Comparison of ENCODE assay signal across 11 cellular contexts in the genomic region with DNA sequence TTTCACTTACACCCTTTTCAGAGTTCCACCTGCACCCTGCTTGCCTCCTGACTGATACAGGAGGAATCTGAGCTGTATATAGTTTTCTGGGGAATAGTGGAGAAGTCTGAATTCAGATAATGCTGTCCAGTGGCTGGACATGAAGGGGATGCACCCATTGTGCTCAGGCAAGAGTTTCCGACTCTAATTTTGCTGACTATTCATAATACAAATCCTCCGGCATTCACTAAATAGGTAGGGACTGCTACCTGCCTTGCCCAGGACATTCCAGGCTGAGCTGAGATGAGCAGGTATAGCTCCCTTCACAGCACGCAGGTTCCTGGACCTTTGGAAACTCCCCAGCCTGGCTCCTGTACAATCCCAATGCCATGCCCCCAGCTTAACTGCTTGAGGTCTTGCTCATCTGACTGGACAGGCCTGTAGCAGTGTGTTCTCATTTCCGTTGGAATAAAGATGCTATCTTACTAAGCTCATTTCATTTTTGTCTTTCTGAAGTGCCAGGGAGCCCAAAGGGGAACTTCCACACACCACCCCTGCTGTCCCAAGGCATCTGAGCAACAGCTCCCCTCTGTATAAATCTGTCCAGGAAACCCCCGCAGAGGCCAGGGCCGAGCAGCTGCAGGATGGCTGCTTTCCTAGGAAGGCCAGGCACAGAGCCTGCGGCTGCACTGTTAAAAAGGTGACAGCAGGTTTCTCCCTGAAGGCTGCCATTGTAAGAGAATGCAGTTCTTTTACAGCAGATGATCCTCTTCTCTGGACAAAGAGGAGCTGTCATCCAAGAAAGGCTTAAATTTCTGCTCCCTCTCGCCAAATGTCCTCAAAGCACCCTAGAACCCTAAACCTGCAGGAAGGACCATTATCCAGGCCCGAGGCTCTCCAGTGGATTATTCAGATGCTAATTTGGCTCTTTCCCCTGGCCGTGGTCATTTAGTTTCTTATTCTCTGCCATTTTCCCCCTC. TPM values are rescaled to one million over a fixed set of nuclear protein-coding genes. Genes with fewer than 3 reads are reported as not detected.
DNase-seq lines count a peak whose midpoint lies in the region; ATAC-seq and TF ChIP-seq lines count a peak whose summit lies in the region.
"Had no signal": no experiment of that assay in that cellular context is flagged by ENCODE, and none has a peak within 500 bp of the region (broad histone marks: within the 10 kb centered on the region; RNA-seq: fewer than 3 reads in every experiment).

No MANE protein-coding gene starts in this region.

- peak overlapping the region; percentile 27 for H3K27ac ChIP-seq in left ventricle myocardium inferior (replicated peaks)
- no peak overlapping the region for H3K27ac ChIP-seq in CD4-positive, alpha-beta T cell (ENCODE audit: low read depth, low read length)
- H3K27ac ChIP-seq: SK-N-MC had no signal

- H3K4me1 Mint-ChIP-seq in brain, result peaks cover 27% of the 10 kb centered on the region
- H3K4me1 Mint-ChIP-seq in activated CD8-positive, alpha-beta T cell treated with anti-CD3 and anti-CD28 coated beads, Interleukin-2, amount 10 ng/mL, durations not matched to agents 7 days and 5 days (ENCODE audit: low read depth), result peaks cover 2% of the 10 kb centered on the region
- H3K4me1 Mint-ChIP-seq in CD4-positive, alpha-beta T cell (ENCODE audit: low read depth), result no peaks in the 10 kb centered on the region

- peak overlapping the region; percentile 29 to 88 (median 46) for H3K27ac Mint-ChIP-seq in brain
- H3K27ac Mint-ChIP-seq in activated CD8-positive, alpha-beta T cell treated with anti-CD3 and anti-CD28 coated beads, Interleukin-2, amount 10 ng/mL, durations not matched to agents 7 days and 5 days, result no peak overlapping the region
- H3K27ac Mint-ChIP-seq in CD4-positive, alpha-beta T cell, result no peak overlapping the region

- H3K9me3 Mint-ChIP-seq in brain, result peaks cover 0 to 3% (median 0%) of the 10 kb centered on the region in 5 experiments
- H3K9me3 Mint-ChIP-seq in activated CD8-positive, alpha-beta T cell treated with anti-CD3 and anti-CD28 coated beads, Interleukin-2, amount 10 ng/mL, durations not matched to agents 7 days and 5 days (ENCODE audit: insufficient read depth), result no peaks in the 10 kb centered on the region
- H3K9me3 Mint-ChIP-seq in CD4-positive, alpha-beta T cell, result no peaks in the 10 kb centered on the region

- H3K36me3 ChIP-seq in left ventricle myocardium inferior, result no peaks in the 10 kb centered on the region

- peaks cover 8% of the 10 kb centered on the region for H3K9me3 ChIP-seq in left ventricle myocardium inferior (replicated peaks)
- H3K9me3 ChIP-seq in CD4-positive, alpha-beta T cell (ENCODE audit: control insufficient read depth, low read length), result no peaks in the 10 kb centered on the region

- POLR2A ChIA-PET in activated CD8-positive, alpha-beta T cell treated with anti-CD3 and anti-CD28 coated beads, Interleukin-2, amount 10 ng/mL, durations not matched to agents 7 days and 5 days (lab: Charles Lee), result no interaction called here
- POLR2A ChIA-PET in CD4-positive, alpha-beta T cell (lab: Charles Lee), result no interaction called here
- POLR2A ChIA-PET in GM10248 (lab: Yijun Ruan, JAX), result interaction anchor here (0.5 to 1.1 kb wide), 2 partner anchors 22 to 320 kb away, joined by 3 to 5 read pairs; a partner anchor contains a TSS

- H3K27me3 ChIP-seq in left ventricle myocardium inferior (ENCODE audit: low read depth), result peaks cover 14% of the 10 kb centered on the region
- no peaks in the 10 kb centered on the region for H3K27me3 ChIP-seq in CD4-positive, alpha-beta T cell (ENCODE audit: control insufficient read depth, insufficient read depth, low read length)

- DNase-seq in left ventricle myocardium inferior, result no peak
- no peak for DNase-seq in Right ventricle myocardium inferior (ENCODE audit: missing footprints)
- no peak for DNase-seq in activated CD8-positive, alpha-beta T cell treated with anti-CD3 and anti-CD28 coated beads, Interleukin-2, amount 10 ng/mL, durations not matched to agents 7 days and 5 days
- no peak for DNase-seq in CD4-positive, alpha-beta T cell
- no peak for DNase-seq in GM10248 (ENCODE audit: extremely low spot score)
- DNase-seq in erythroblast (lab: John Stamatoyannopoulos, UW), result no peak
- DNase-seq: activated naive CD4-positive, alpha-beta T cell treated with anti-CD3 and anti-CD28 coated beads, Interleukin-2, amount 50 U/mL, for 16 hours; MM.1S had no signal

- H3K4me3 Mint-ChIP-seq in brain, result no peak overlapping the region
- H3K4me3 Mint-ChIP-seq in activated CD8-positive, alpha-beta T cell treated with anti-CD3 and anti-CD28 coated beads, Interleukin-2, amount 10 ng/mL, durations not matched to agents 7 days and 5 days, result no peak overlapping the region
- no peak overlapping the region for H3K4me3 Mint-ChIP-seq in CD4-positive, alpha-beta T cell

- H3K4me3 ChIP-seq in left ventricle myocardium inferior, result no peak overlapping the region
- H3K4me3 ChIP-seq: SK-N-MC had no signal

- no peaks in the 10 kb centered on the region for H3K36me3 Mint-ChIP-seq in brain
- H3K36me3 Mint-ChIP-seq in activated CD8-positive, alpha-beta T cell treated with anti-CD3 and anti-CD28 coated beads, Interleukin-2, amount 10 ng/mL, durations not matched to agents 7 days and 5 days (ENCODE audit: low read depth), result no peaks in the 10 kb centered on the region
- H3K36me3 Mint-ChIP-seq in CD4-positive, alpha-beta T cell (ENCODE audit: low read depth), result no peaks in the 10 kb centered on the region

- no peak for ATAC-seq in Right ventricle myocardium inferior
- peak; percentile 48 for ATAC-seq in HG03103 (IDR thresholded peaks at IDR 0.05; ENCODE audit: low read depth, unreplicated experiment)
- ATAC-seq in activated CD8-positive, alpha-beta T cell treated with anti-CD3 and anti-CD28 coated beads, Interleukin-2, amount 10 ng/mL, durations not matched to agents 7 days and 5 days, result no peak
- no peak for ATAC-seq in CD4-positive, alpha-beta T cell (ENCODE audit: poor library complexity)

- TF ChIP-seq POLR2A in erythroblast (IDR thresholded peaks at IDR 0.05; ENCODE audit: low read length), result no peak

- CTCF ChIA-PET in activated CD8-positive, alpha-beta T cell treated with anti-CD3 and anti-CD28 coated beads, Interleukin-2, amount 10 ng/mL, durations not matched to agents 7 days and 5 days (lab: Charles Lee), result no interaction called here
- CTCF ChIA-PET in CD4-positive, alpha-beta T cell (lab: Charles Lee), result no interaction called here
- CTCF ChIA-PET in GM10248 (lab: Yijun Ruan, JAX), result interaction anchor here (0.9 to 1.5 kb wide), 7 partner anchors 10 to 264 kb away, joined by 3 to 7 read pairs (median 4); no protein-coding TSS in a partner anchor

- TF ChIP-seq CTCF in left ventricle myocardium inferior (IDR thresholded peaks at IDR 0.05; ENCODE audit: borderline replicate concordance), result no peak
- TF ChIP-seq CTCF in brain (conservative IDR thresholded peaks at IDR 0.05), result no peak
- no peak for TF ChIP-seq CTCF in CD4-positive, alpha-beta T cell (IDR thresholded peaks at IDR 0.05)
- no peak for TF ChIP-seq CTCF in GM10248 (IDR thresholded peaks at IDR 0.05; ENCODE audit: control extremely low read depth, extremely low read depth, low read depth, missing control alignments)

- H3K27me3 Mint-ChIP-seq in brain, result peaks cover 13% of the 10 kb centered on the region
- H3K27me3 Mint-ChIP-seq in activated CD8-positive, alpha-beta T cell treated with anti-CD3 and anti-CD28 coated beads, Interleukin-2, amount 10 ng/mL, durations not matched to agents 7 days and 5 days (ENCODE audit: low read depth), result peaks cover 2% of the 10 kb centered on the region
- H3K27me3 Mint-ChIP-seq in CD4-positive, alpha-beta T cell, result peaks cover 4% of the 10 kb centered on the region

- H3K4me1 ChIP-seq in left ventricle myocardium inferior, result no peaks in the 10 kb centered on the region

- intact Hi-C loops in left ventricle myocardium inferior (cut with micrococcal nuclease), result no loop called here
- intact Hi-C loops in Right ventricle myocardium inferior (cut with DNase I), result no loop called here
- intact Hi-C loops in CD4-positive, alpha-beta T cell (cut with DNase I, micrococcal nuclease), result no loop called here

RNA-seq across cellular contexts. Expression of a gene that starts 21.7 kb away (rescaled TPM):
- 1.2 TPM for total RNA-seq in left ventricle myocardium inferior
- 1.4 TPM for total RNA-seq in Right ventricle myocardium inferior
- polyA plus RNA-seq in brain (ENCODE audit: insufficient read depth, low read depth, low replicate concordance), result 3.6 TPM
- total RNA-seq in activated CD8-positive, alpha-beta T cell treated with anti-CD3 and anti-CD28 coated beads, Interleukin-2, amount 10 ng/mL, durations not matched to agents 7 days and 5 days, result under 1 TPM; 0.16 to 0.21 TPM
- under 1 TPM; 0.11 to 0.17 TPM for total RNA-seq in CD4-positive, alpha-beta T cell

Comparison
In these comparisons a context has a peak if more than half of its experiments do, and no peak if none do; other contexts are left out.
1. H3K27ac Mint-ChIP-seq: peak in brain (5 of 5); none in activated CD8-positive, alpha-beta T cell treated with anti-CD3 and anti-CD28 coated beads, Interleukin-2, amount 10 ng/mL, durations not matched to agents 7 days and 5 days (single experiment) and CD4-positive, alpha-beta T cell (single experiment).